ENCODE assay signal across 23 cellular contexts in the genomic region with DNA sequence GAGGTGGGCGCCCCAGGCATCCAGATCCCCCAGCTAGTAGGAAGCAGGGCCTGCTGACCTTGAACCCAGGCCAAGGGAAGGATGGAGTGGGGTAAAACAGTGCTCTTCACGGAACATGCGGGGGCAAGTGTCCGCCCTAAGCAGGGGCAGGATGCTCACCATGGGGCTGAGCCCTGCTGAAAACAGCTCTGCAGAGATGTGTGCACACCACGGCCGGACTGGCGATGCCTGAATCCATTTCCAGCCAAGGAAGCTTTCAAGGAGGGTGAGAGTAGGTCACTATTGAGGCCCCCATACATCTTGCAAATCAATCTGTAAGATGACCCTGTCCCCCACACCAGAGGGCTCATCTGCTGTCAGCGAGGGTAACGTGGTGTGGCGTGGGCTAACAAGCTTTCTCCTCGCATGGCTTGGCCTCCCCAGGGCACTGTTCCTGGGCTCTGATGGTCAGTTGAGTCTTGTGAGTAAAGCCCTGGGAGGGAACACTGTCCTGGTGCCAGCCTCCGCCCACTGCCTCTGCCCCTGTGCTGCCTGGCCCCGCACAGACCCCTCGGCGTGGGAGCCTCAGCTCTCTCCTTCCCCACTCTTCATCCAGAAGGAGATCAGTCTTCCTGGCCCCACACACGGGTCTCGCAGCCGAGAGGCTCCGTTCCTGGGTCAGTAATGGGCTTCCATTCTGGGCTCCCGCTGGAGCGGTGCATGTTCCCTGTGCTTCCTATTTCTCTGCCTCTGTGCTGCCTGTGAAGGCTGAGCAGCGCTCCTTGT.
DNase-seq lines count a peak whose midpoint lies in the region; ATAC-seq and TF ChIP-seq lines count a peak whose summit lies in the region.
"Had no signal": no experiment of that assay in that cellular context is flagged by ENCODE, and none has a peak within 500 bp of the region (broad histone marks: within the 10 kb centered on the region; RNA-seq: fewer than 3 reads in every experiment).

No MANE protein-coding gene starts in this region.

- H3K4me3 Mint-ChIP-seq in natural killer cell treated with Interleukin-12 subunit alpha and Interleukin-12 subunit beta and Interleukin-15 and Interleukin-18, amount 100 ng/mL, for 72 hours = no peak overlapping the region
- H3K4me3 Mint-ChIP-seq in natural killer cell = no peak overlapping the region
- H3K4me3 Mint-ChIP-seq: CD4-positive, alpha-beta T cell; CD8-positive, alpha-beta memory T cell had no signal

- H3K9ac ChIP-seq in neuronal stem cell (ENCODE audit: low read depth, low read length, poor library complexity) = no peak overlapping the region
- no peak overlapping the region for H3K9ac ChIP-seq in smooth muscle cell (ENCODE audit: low read depth)
- H3K9ac ChIP-seq: BLaER1 treated with 17β-estradiol and CSF1 and Interleukin-3, amounts not matched to agents 10 nM and 100 nM had no signal

- intact Hi-C loops in natural killer cell (cut with micrococcal nuclease) (no loop called here), spleen (cut with DNase I; ENCODE audit: low total_unique reads) (loop anchor here (2.0 kb wide), 1 partner anchor 81 kb away; no protein-coding TSS in a partner anchor)

- H3K4me1 Mint-ChIP-seq in natural killer cell treated with Interleukin-12 subunit alpha and Interleukin-12 subunit beta and Interleukin-15 and Interleukin-18, amount 100 ng/mL, for 72 hours (ENCODE audit: low read depth in 2 of 2) = peaks cover 8 to 12% of the 10 kb centered on the region in 2 donors
- H3K4me1 Mint-ChIP-seq in natural killer cell = peaks cover 8 to 18% of the 10 kb centered on the region in 2 donors

- no peak overlapping the region for H3K23ac ChIP-seq in neuronal stem cell (ENCODE audit: low read depth, low read length, poor library complexity)

- peaks cover 4% of the 10 kb centered on the region for H3F3A ChIP-seq in smooth muscle cell (ENCODE audit: low read depth)

- no peak overlapping the region for H2AFZ ChIP-seq in neuronal stem cell (ENCODE audit: low read length)
- H2AFZ ChIP-seq in smooth muscle cell (ENCODE audit: low read depth) = no peak overlapping the region

- TF ChIP-seq POLR2A in spleen (IDR thresholded peaks at IDR 0.05) (no peak), Peyer's patch (IDR thresholded peaks at IDR 0.05) (no peak)

- H2BK12ac ChIP-seq in neuronal stem cell (ENCODE audit: low read length) = peak overlapping the region; percentile 46

- H2BK120ac ChIP-seq in neuronal stem cell (ENCODE audit: low read depth, low read length) = no peak overlapping the region

- H3K9me3 ChIP-seq in neuronal stem cell (replicated peaks in 1 of 2; ENCODE audit: control insufficient read depth in 2 of 2, insufficient read depth in 1 of 2, low read depth in 1 of 2, low read length in 2 of 2) = peaks cover 0 to 3% of the 10 kb centered on the region in 2 donors
- H3K9me3 ChIP-seq in spleen = no peaks in the 10 kb centered on the region
- no peaks in the 10 kb centered on the region for H3K9me3 ChIP-seq in smooth muscle cell (replicated peaks; ENCODE audit: low read depth)
- no peaks in the 10 kb centered on the region for H3K9me3 ChIP-seq in Peyer's patch
- H3K9me3 ChIP-seq: A549; BE2C; BLaER1 treated with 17β-estradiol and CSF1 and Interleukin-3, amounts not matched to agents 10 nM and 100 nM had no signal

- H3K27ac Mint-ChIP-seq in natural killer cell treated with Interleukin-12 subunit alpha and Interleukin-12 subunit beta and Interleukin-15 and Interleukin-18, amount 100 ng/mL, for 72 hours = no peak overlapping the region
- no peak overlapping the region for H3K27ac Mint-ChIP-seq in natural killer cell
- H3K27ac Mint-ChIP-seq: CD14-positive monocyte; CD4-positive, alpha-beta T cell; CD8-positive, alpha-beta memory T cell had no signal

- no peaks in the 10 kb centered on the region for H3K36me3 Mint-ChIP-seq in natural killer cell treated with Interleukin-12 subunit alpha and Interleukin-12 subunit beta and Interleukin-15 and Interleukin-18, amount 100 ng/mL, for 72 hours
- no peaks in the 10 kb centered on the region for H3K36me3 Mint-ChIP-seq in natural killer cell
- H3K36me3 Mint-ChIP-seq: CD14-positive monocyte; CD8-positive, alpha-beta memory T cell had no signal

- H4K91ac ChIP-seq in neuronal stem cell (ENCODE audit: low read depth, low read length, poor library complexity) = no peak overlapping the region

- no CpG with 5 or more reads among the region's 22 CpGs for WGBS in neuronal stem cell (ENCODE audit: extremely low coverage in 2 of 2, insufficient read length in 2 of 2, insufficient replicate concordance in 1 of 2), 2 donors
- 81 to 90% (median 87%) methylated on average over 22 of the region's 22 CpGs for WGBS in spleen, 5 donors
- WGBS in smooth muscle cell (ENCODE audit: low lambda C conversion rate) = 92% methylated on average over 22 of the region's 22 CpGs

- H3K18ac ChIP-seq in neuronal stem cell (ENCODE audit: low read length) = no peak overlapping the region

- H4K8ac ChIP-seq in neuronal stem cell (ENCODE audit: low read depth, low read length) = no peak overlapping the region

- H3K4me1 ChIP-seq in neuronal stem cell (ENCODE audit: control insufficient read depth in 2 of 2, insufficient read depth in 1 of 2, low read depth in 1 of 2, low read length in 2 of 2) = peaks cover 9 to 14% of the 10 kb centered on the region in 2 donors
- peaks cover 0 to 11% (median 3%) of the 10 kb centered on the region in 6 donors for H3K4me1 ChIP-seq in spleen
- peaks cover 12% of the 10 kb centered on the region for H3K4me1 ChIP-seq in smooth muscle cell (ENCODE audit: low read depth)
- no peaks in the 10 kb centered on the region for H3K4me1 ChIP-seq in Peyer's patch
- H3K4me1 ChIP-seq: A549 had no signal

- TF ChIP-seq CTCF in natural killer cell (IDR thresholded peaks at IDR 0.05) = no peak
- no peak for TF ChIP-seq CTCF in spleen (IDR thresholded peaks at IDR 0.05 in 8 of 11, conservative IDR thresholded peaks at IDR 0.05 in 3 of 11)
- TF ChIP-seq CTCF in smooth muscle cell (IDR thresholded peaks at IDR 0.05; ENCODE audit: borderline replicate concordance, insufficient read depth, poor library complexity, severe bottlenecking) = no peak
- TF ChIP-seq CTCF in Peyer's patch (IDR thresholded peaks at IDR 0.05) = no peak

- peaks cover 2% of the 10 kb centered on the region for H3K79me1 ChIP-seq in neuronal stem cell (ENCODE audit: low read depth, low read length)

- DNase-seq in natural killer cell treated with Interleukin-12 subunit alpha and Interleukin-12 subunit beta and Interleukin-15 and Interleukin-18, amount 100 ng/mL, for 72 hours (ENCODE audit: low spot score) = peak; percentile 6
- DNase-seq in natural killer cell (no peak), left kidney (ENCODE audit: low read depth, low spot score) (peak; percentile 48), neuronal stem cell (ENCODE audit: low spot score) (no peak), spleen (peak; percentile 64), smooth muscle cell (lab: John Stamatoyannopoulos, UW; ENCODE audit: unreplicated experiment) (no peak), GOT3 (lab: John Stamatoyannopoulos, UW) (no peak), Peyer's patch (no peak)
- DNase-seq: 8988T; ACHN; AML-193; BE2C; CD4-positive, alpha-beta T cell; CD8-positive, alpha-beta memory T cell; DMS 273 treated with DMSO at 0.1 percent for 48 hours; DMS53; DMS79 treated with DMSO at 0.1 percent for 48 hours; GF-D8; H7; HCEC 1CT had no signal

- peak overlapping the region; percentile 43 for H2AK5ac ChIP-seq in neuronal stem cell (ENCODE audit: low read depth, low read length)

- H2BK15ac ChIP-seq in neuronal stem cell (ENCODE audit: low read length) = no peak overlapping the region

- no peak overlapping the region for H3K27ac ChIP-seq in neuronal stem cell (replicated peaks; ENCODE audit: low read length)
- no peak overlapping the region for H3K27ac ChIP-seq in spleen
- no peak overlapping the region for H3K27ac ChIP-seq in smooth muscle cell (ENCODE audit: low read depth)
- H3K27ac ChIP-seq in Peyer's patch = no peak overlapping the region
- H3K27ac ChIP-seq: A549; BLaER1 treated with 17β-estradiol and CSF1 and Interleukin-3, amounts not matched to agents 10 nM and 100 nM had no signal

- peaks cover 17 to 27% of the 10 kb centered on the region in 2 donors for H3K27me3 Mint-ChIP-seq in natural killer cell treated with Interleukin-12 subunit alpha and Interleukin-12 subunit beta and Interleukin-15 and Interleukin-18, amount 100 ng/mL, for 72 hours
- H3K27me3 Mint-ChIP-seq in natural killer cell (ENCODE audit: low read depth in 2 of 2) = peaks cover 12 to 18% of the 10 kb centered on the region in 2 donors
- H3K27me3 Mint-ChIP-seq: CD4-positive, alpha-beta T cell had no signal

- H3K4me3 ChIP-seq in neuronal stem cell (ENCODE audit: low read length in 2 of 2) (no peak overlapping the region), spleen (no peak overlapping the region), smooth muscle cell (no peak overlapping the region), Peyer's patch (no peak overlapping the region)
- H3K4me3 ChIP-seq: A549; BLaER1 treated with 17β-estradiol and CSF1 and Interleukin-3, amounts not matched to agents 10 nM and 100 nM had no signal

- H4K20me1 ChIP-seq in smooth muscle cell (ENCODE audit: low read depth) = no peaks in the 10 kb centered on the region
- H4K20me1 ChIP-seq: BLaER1 treated with 17β-estradiol and CSF1 and Interleukin-3, amounts not matched to agents 10 nM and 100 nM had no signal

- no peak overlapping the region for H3K4ac ChIP-seq in neuronal stem cell (ENCODE audit: low read length)

- H3K36me3 ChIP-seq in neuronal stem cell (replicated peaks in 1 of 2; ENCODE audit: control insufficient read depth in 2 of 2, insufficient read depth in 2 of 2, low read length in 2 of 2) (no peaks in the 10 kb centered on the region), spleen (no peaks in the 10 kb centered on the region), smooth muscle cell (ENCODE audit: low read depth) (no peaks in the 10 kb centered on the region), Peyer's patch (no peaks in the 10 kb centered on the region)
- H3K36me3 ChIP-seq: BE2C had no signal

- no peak overlapping the region for H3K14ac ChIP-seq in neuronal stem cell (ENCODE audit: low read length)

- H3K27me3 ChIP-seq in neuronal stem cell (ENCODE audit: control insufficient read depth in 3 of 3, insufficient read depth in 3 of 3, low read depth in 1 of 3, low read length in 3 of 3) (peaks cover 0 to 2% (median 0%) of the 10 kb centered on the region in 3 experiments), spleen (replicated peaks in 1 of 7) (peaks cover 0 to 30% (median 0%) of the 10 kb centered on the region in 7 donors), smooth muscle cell (ENCODE audit: low read depth) (no peaks in the 10 kb centered on the region), Peyer's patch (no peaks in the 10 kb centered on the region)
- H3K27me3 ChIP-seq: BE2C; BLaER1 treated with 17β-estradiol and CSF1 and Interleukin-3, amounts not matched to agents 10 nM and 100 nM had no signal

- no peak overlapping the region for H2BK5ac ChIP-seq in neuronal stem cell (ENCODE audit: low read length)

- no peaks in the 10 kb centered on the region for H3K79me2 ChIP-seq in smooth muscle cell (ENCODE audit: low read depth)

- no peaks in the 10 kb centered on the region for H3K9me3 Mint-ChIP-seq in natural killer cell treated with Interleukin-12 subunit alpha and Interleukin-12 subunit beta and Interleukin-15 and Interleukin-18, amount 100 ng/mL, for 72 hours
- H3K9me3 Mint-ChIP-seq in natural killer cell = no peaks in the 10 kb centered on the region
- H3K9me3 Mint-ChIP-seq: CD4-positive, alpha-beta T cell; CD8-positive, alpha-beta memory T cell had no signal

- ATAC-seq in natural killer cell treated with Interleukin-12 subunit alpha and Interleukin-12 subunit beta and Interleukin-15 and Interleukin-18, amount 100 ng/mL, for 72 hours = no peak
- no peak for ATAC-seq in natural killer cell
- ATAC-seq: A549 had no signal

- H3K4me2 ChIP-seq in neuronal stem cell (ENCODE audit: insufficient read depth, low read length, poor library complexity, severe bottlenecking) (no peak overlapping the region), smooth muscle cell (no peak overlapping the region)
- H3K4me2 ChIP-seq: A549 had no signal

Comparison
In these comparisons a context has a peak if more than half of its experiments do, and no peak if none do; other contexts are left out.
1. DNase-seq: peak in natural killer cell treated with Interleukin-12 subunit alpha and Interleukin-12 subunit beta and Interleukin-15 and Interleukin-18, amount 100 ng/mL, for 72 hours (single experiment), left kidney (single experiment) and spleen (single experiment); none in natural killer cell (single experiment), neuronal stem cell (single experiment), smooth muscle cell (single experiment), GOT3 (single experiment) and Peyer's patch (0 of 3).